In the genomic region with DNA sequence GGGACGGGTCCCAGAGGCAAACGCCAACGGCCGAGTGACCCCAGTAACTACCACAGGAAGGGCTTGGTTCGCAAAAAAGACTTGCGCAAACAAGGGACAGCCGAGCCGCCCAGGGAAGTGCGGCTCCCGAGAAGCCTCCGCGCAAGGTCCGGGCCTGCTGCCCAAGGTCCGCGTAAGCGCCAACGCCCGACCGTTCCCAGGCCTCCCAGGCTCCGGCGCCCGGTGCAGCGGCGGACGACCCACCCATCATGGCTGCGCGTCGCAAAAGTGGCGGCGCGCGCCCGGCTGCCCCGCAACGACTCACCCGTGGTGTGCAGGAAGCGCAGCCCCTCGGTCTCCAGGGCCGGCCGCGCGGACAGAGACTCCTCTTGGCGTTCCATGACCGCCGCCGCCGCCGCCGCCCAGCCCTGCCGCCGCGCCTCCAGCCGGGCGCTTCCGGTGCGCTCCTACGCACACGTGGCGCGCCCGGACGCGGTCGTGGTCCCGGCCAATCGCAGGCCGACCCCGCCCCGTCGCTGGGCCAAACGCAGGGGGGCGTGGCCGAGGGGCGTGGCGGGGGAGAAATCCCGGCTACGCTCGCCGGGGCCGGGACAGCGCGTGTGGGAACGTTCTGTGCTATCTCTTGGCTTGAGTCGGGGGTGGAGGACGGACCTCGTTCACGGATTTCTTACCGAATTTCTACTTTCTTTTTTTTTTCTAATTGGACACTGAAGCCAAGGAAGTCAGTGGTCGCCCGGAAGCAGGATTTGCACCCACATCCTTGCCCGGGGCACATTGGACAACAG, we compare ENCODE assay signal across 1 cellular context.
TF ChIP-seq lines count a peak whose summit lies in the region.

A gene with protein sequence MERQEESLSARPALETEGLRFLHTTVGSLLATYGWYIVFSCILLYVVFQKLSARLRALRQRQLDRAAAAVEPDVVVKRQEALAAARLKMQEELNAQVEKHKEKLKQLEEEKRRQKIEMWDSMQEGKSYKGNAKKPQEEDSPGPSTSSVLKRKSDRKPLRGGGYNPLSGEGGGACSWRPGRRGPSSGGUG (minus strand): TSS at position 448 of the 785 bp plus-strand sequence. CDS start 68 bp downstream, at position 380.

TF ChIP-seq in HepG2, 621 proteins besides CTCF, POLR2A, EP300 and RAD21 (continued from another document and continues in another):
- TF ChIP-seq, protein P1, sequence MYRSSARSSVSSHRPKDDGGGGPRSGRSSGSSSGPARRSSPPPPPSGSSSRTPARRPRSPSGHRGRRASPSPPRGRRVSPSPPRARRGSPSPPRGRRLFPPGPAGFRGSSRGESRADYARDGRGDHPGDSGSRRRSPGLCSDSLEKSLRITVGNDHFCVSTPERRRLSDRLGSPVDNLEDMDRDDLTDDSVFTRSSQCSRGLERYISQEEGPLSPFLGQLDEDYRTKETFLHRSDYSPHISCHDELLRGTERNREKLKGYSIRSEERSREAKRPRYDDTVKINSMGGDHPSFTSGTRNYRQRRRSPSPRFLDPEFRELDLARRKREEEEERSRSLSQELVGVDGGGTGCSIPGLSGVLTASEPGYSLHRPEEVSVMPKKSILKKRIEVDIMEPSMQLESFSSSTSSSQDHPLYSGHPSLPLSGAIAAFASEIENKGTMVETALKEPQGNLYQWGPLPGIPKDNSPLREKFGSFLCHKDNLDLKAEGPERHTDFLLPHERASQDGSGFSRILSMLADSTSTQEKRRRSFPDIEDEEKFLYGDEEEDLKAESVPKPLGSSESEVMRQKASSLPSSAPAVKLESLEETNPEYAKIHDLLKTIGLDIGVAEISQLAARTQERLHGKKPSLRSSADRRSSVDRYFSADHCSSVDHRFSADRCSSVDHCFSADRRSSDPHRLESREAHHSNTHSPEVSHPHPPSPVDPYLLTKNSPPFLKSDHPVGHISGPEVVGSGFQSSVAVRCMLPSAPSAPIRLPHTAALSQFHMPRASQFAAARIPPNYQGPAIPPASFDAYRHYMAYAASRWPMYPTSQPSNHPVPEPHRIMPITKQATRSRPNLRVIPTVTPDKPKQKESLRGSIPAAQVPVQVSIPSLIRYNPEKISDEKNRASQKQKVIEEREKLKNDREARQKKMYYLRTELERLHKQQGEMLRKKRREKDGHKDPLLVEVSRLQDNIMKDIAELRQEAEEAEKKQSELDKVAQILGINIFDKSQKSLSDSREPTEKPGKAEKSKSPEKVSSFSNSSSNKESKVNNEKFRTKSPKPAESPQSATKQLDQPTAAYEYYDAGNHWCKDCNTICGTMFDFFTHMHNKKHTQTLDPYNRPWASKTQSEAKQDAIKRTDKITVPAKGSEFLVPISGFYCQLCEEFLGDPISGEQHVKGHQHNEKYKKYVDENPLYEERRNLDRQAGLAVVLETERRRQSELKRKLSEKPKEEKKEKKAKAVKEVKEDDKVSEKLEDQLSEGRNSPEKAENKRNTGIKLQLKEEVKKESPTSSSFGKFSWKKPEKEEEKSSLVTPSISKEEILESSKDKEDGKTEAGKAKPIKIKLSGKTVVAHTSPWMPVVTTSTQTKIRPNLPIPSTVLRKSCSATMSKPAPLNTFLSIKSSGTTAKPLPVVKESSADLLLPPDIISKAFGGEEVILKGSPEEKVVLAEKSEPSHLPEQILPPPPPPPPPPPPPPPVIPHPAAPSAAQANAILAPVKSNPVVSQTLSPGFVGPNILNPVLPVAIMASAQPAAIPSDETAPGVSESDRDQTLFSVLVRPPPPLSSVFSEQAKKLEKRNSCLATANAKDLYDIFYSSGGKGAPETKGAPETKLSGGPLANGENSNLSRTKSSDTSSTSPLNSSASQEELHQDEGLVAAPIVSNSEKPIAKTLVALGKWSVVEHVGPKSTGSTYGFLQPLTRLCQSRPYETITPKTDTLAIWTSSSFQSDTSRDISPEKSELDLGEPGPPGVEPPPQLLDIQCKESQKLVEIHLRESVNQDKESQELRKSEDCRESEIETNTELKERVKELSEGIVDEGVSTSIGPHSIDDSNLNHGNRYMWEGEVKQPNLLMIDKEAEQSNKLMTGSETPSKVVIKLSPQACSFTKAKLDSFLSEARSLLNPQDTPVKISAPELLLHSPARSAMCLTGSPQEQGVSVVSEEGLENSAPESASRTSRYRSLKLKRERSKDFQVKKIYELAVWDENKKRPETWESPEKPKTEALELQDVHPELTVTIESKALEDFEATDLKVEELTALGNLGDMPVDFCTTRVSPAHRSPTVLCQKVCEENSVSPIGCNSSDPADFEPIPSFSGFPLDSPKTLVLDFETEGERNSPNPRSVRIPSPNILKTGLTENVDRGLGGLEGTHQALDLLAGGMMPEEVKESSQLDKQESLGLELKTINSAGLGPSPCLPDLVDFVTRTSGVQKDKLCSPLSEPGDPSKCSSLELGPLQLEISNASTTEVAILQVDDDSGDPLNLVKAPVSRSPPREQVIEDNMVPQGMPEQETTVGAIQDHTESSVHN (CRISPR knock-in tag; IDR thresholded peaks at IDR 0.05), result 0 out of 2 replicates have a peak, but pooled peaks have one; percentile 28
- TF ChIP-seq TBX2 (CRISPR knock-in tag; IDR thresholded peaks at IDR 0.05; ENCODE audit: borderline replicate concordance) (0 out of 2 replicates have a peak, but pooled peaks have one; percentile 21), ETV6 (CRISPR knock-in tag; conservative IDR thresholded peaks at IDR 0.05) (peak; percentile 60; the same call in 1 of the 2 replicates), ISL2 (CRISPR knock-in tag; IDR thresholded peaks at IDR 0.05) (peak; percentile 54), ZNF776 (CRISPR knock-in tag; IDR thresholded peaks at IDR 0.05) (no peak; the same call in 1 of the 2 replicates), ZBTB7B (CRISPR knock-in tag; IDR thresholded peaks at IDR 0.05) (peak; percentile 41; the same call in 1 of the 2 replicates), XBP1 (CRISPR knock-in tag; IDR thresholded peaks at IDR 0.05) (0 out of 2 replicates have a peak, but pooled peaks have one; percentile 51), RBFOX2 (IDR thresholded peaks at IDR 0.05; ENCODE audit: low read depth, low read length) (peak; percentile 93), ARID2 (CRISPR knock-in tag; IDR thresholded peaks at IDR 0.05; ENCODE audit: borderline replicate concordance) (peak; percentile 75; the same call in 1 of the 2 replicates), KAT7 (CRISPR knock-in tag; IDR thresholded peaks at IDR 0.05; ENCODE audit: borderline replicate concordance) (peak; percentile 41; the same call in 1 of the 2 replicates), HNF4A (CRISPR knock-in tag; IDR thresholded peaks at IDR 0.05) (peak; percentile 41; the same call in 1 of the 2 replicates), ZNF335 (CRISPR knock-in tag; IDR thresholded peaks at IDR 0.05) (0 out of 2 replicates have a peak, but pooled peaks have one; percentile 7), SMC3 (IDR thresholded peaks at IDR 0.05; ENCODE audit: low read length) (no peak), HOXA5 (CRISPR knock-in tag; IDR thresholded peaks at IDR 0.05) (peak; percentile 76; the same call in 1 of the 2 replicates), AGO2 (optimal IDR thresholded peaks at IDR 0.05; ENCODE audit: low read depth, low read length) (peak; percentile 70), SAP130 (CRISPR knock-in tag; IDR thresholded peaks at IDR 0.05; ENCODE audit: low read depth) (peak; percentile 96), PHF20 (CRISPR knock-in tag; IDR thresholded peaks at IDR 0.05) (peak; percentile 45; the same call in 1 of the 2 replicates), CENPT (CRISPR knock-in tag; IDR thresholded peaks at IDR 0.05; ENCODE audit: low read depth) (peak; percentile 59; the same call in 1 of the 2 replicates), ZSCAN31 (CRISPR knock-in tag; IDR thresholded peaks at IDR 0.05; ENCODE audit: low read depth) (peak; percentile 77; the same call in 1 of the 2 replicates), MXI1 (IDR thresholded peaks at IDR 0.05; ENCODE audit: borderline replicate concordance, low read depth, low read length) (peak; percentile 98; the same call in 2 of the 3 replicates), ZNF768 (CRISPR knock-in tag; IDR thresholded peaks at IDR 0.05) (peak; percentile 73), KLF16 (CRISPR knock-in tag; IDR thresholded peaks at IDR 0.05) (peak in 1 of 2 experiments; percentile 52; a peak in 1 of 4 replicates), ZNF713 (CRISPR knock-in tag; IDR thresholded peaks at IDR 0.05) (0 out of 2 replicates have a peak, but pooled peaks have one; percentile 63), SPEN (CRISPR knock-in tag; IDR thresholded peaks at IDR 0.05; ENCODE audit: low read depth) (peak; percentile 74), ZNF781 (CRISPR knock-in tag; IDR thresholded peaks at IDR 0.05; ENCODE audit: borderline replicate concordance, not compliant biosample characterization) (no peak)
- TF ChIP-seq, protein P2, sequence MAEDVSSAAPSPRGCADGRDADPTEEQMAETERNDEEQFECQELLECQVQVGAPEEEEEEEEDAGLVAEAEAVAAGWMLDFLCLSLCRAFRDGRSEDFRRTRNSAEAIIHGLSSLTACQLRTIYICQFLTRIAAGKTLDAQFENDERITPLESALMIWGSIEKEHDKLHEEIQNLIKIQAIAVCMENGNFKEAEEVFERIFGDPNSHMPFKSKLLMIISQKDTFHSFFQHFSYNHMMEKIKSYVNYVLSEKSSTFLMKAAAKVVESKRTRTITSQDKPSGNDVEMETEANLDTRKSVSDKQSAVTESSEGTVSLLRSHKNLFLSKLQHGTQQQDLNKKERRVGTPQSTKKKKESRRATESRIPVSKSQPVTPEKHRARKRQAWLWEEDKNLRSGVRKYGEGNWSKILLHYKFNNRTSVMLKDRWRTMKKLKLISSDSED (CRISPR knock-in tag; IDR thresholded peaks at IDR 0.05), result 0 out of 2 replicates have a peak, but pooled peaks have one; percentile 53
- TF ChIP-seq, protein P3, sequence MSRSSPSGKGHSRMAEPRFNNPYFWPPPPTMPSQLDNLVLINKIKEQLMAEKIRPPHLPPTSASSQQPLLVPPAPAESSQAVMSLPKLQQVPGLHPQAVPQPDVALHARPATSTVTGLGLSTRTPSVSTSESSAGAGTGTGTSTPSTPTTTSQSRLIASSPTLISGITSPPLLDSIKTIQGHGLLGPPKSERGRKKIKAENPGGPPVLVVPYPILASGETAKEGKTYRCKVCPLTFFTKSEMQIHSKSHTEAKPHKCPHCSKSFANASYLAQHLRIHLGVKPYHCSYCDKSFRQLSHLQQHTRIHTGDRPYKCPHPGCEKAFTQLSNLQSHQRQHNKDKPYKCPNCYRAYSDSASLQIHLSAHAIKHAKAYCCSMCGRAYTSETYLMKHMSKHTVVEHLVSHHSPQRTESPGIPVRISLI (CRISPR knock-in tag; IDR thresholded peaks at IDR 0.05; ENCODE audit: borderline replicate concordance), result peak; percentile 33; the same call in 1 of the 2 replicates
- TF ChIP-seq, protein P4, sequence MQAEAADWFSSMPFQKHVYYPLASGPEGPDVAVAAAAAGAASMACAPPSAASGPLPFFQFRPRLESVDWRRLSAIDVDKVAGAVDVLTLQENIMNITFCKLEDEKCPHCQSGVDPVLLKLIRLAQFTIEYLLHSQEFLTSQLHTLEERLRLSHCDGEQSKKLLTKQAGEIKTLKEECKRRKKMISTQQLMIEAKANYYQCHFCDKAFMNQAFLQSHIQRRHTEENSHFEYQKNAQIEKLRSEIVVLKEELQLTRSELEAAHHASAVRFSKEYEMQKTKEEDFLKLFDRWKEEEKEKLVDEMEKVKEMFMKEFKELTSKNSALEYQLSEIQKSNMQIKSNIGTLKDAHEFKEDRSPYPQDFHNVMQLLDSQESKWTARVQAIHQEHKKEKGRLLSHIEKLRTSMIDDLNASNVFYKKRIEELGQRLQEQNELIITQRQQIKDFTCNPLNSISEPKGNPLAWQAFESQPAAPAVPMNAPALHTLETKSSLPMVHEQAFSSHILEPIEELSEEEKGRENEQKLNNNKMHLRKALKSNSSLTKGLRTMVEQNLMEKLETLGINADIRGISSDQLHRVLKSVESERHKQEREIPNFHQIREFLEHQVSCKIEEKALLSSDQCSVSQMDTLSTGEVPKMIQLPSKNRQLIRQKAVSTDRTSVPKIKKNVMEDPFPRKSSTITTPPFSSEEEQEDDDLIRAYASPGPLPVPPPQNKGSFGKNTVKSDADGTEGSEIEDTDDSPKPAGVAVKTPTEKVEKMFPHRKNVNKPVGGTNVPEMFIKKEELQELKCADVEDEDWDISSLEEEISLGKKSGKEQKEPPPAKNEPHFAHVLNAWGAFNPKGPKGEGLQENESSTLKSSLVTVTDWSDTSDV (CRISPR knock-in tag; IDR thresholded peaks at IDR 0.05), result no peak
- TF ChIP-seq, protein P5, sequence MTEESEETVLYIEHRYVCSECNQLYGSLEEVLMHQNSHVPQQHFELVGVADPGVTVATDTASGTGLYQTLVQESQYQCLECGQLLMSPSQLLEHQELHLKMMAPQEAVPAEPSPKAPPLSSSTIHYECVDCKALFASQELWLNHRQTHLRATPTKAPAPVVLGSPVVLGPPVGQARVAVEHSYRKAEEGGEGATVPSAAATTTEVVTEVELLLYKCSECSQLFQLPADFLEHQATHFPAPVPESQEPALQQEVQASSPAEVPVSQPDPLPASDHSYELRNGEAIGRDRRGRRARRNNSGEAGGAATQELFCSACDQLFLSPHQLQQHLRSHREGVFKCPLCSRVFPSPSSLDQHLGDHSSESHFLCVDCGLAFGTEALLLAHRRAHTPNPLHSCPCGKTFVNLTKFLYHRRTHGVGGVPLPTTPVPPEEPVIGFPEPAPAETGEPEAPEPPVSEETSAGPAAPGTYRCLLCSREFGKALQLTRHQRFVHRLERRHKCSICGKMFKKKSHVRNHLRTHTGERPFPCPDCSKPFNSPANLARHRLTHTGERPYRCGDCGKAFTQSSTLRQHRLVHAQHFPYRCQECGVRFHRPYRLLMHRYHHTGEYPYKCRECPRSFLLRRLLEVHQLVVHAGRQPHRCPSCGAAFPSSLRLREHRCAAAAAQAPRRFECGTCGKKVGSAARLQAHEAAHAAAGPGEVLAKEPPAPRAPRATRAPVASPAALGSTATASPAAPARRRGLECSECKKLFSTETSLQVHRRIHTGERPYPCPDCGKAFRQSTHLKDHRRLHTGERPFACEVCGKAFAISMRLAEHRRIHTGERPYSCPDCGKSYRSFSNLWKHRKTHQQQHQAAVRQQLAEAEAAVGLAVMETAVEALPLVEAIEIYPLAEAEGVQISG (CRISPR knock-in tag; IDR thresholded peaks at IDR 0.05), result peak; percentile 75
- TF ChIP-seq, protein P6, sequence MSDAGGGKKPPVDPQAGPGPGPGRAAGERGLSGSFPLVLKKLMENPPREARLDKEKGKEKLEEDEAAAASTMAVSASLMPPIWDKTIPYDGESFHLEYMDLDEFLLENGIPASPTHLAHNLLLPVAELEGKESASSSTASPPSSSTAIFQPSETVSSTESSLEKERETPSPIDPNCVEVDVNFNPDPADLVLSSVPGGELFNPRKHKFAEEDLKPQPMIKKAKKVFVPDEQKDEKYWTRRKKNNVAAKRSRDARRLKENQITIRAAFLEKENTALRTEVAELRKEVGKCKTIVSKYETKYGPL (CRISPR knock-in tag; IDR thresholded peaks at IDR 0.05), result peak; percentile 20; the same call in 1 of the 2 replicates
- TF ChIP-seq, protein P7, sequence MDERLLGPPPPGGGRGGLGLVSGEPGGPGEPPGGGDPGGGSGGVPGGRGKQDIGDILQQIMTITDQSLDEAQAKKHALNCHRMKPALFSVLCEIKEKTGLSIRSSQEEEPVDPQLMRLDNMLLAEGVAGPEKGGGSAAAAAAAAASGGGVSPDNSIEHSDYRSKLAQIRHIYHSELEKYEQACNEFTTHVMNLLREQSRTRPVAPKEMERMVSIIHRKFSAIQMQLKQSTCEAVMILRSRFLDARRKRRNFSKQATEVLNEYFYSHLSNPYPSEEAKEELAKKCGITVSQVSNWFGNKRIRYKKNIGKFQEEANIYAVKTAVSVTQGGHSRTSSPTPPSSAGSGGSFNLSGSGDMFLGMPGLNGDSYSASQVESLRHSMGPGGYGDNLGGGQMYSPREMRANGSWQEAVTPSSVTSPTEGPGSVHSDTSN (CRISPR knock-in tag; IDR thresholded peaks at IDR 0.05), result no peak
